In genomic region chr4:26055855-26056254, GRCh38 we compare ENCODE assay signal across 21 cellular contexts.
A peak's percentile ranks its signal among the peaks of the same experiment; 100 is the strongest.
DNase-seq lines count a peak whose midpoint lies in the region; TF ChIP-seq lines count a peak whose summit lies in the region.
"Had no signal": no experiment of that assay in that cellular context is flagged by ENCODE, and none has a peak within 500 bp of the region (broad histone marks: within the 10 kb centered on the region; RNA-seq: fewer than 3 reads in every experiment).

No MANE protein-coding gene starts in this region.

- TF ChIP-seq CTCF in CD14-positive monocyte (IDR thresholded peaks at IDR 0.05) (peak; percentile 24), GM12873 (IDR thresholded peaks at IDR 0.05; ENCODE audit: insufficient read depth, low read depth, low read length, missing control alignments) (peak; percentile 48), NB4 (IDR thresholded peaks at IDR 0.05; ENCODE audit: low read depth, low read length) (peak; percentile 56)

- H3K4me3 Mint-ChIP-seq in CD14-positive monocyte = no peak overlapping the region
- H3K4me3 Mint-ChIP-seq in dendritic cell treated with granulocyte-macrophage colony-stimulating factor and Interleukin-4, amounts not matched to agents 40 ng/mL and 50 ng/mL, for 4 days = no peak overlapping the region
- H3K4me3 Mint-ChIP-seq in activated naive CD8-positive, alpha-beta T cell treated with anti-CD3 and anti-CD28 coated beads for 36 hours = no peak overlapping the region
- H3K4me3 Mint-ChIP-seq: activated T-helper 1 cell treated with anti-CD3 and anti-CD28 coated beads, Interleukin-12 subunit alpha, Interleukin-12 subunit beta, Interleukin-2, Interleukin-4 antibody, amounts not matched to agents 30 ng/mL and 10 ng/mL and 1 ng/mL, durations not matched to agents 14 hours and 24 hours and 36 hours had no signal

- peaks cover 33% of the 10 kb centered on the region for H3K4me1 Mint-ChIP-seq in CD14-positive monocyte
- peaks cover 66% of the 10 kb centered on the region for H3K4me1 Mint-ChIP-seq in dendritic cell treated with granulocyte-macrophage colony-stimulating factor and Interleukin-4, amounts not matched to agents 40 ng/mL and 50 ng/mL, for 4 days (ENCODE audit: low read depth)
- peaks cover 8% of the 10 kb centered on the region for H3K4me1 Mint-ChIP-seq in activated naive CD8-positive, alpha-beta T cell treated with anti-CD3 and anti-CD28 coated beads for 36 hours

- H3K9me3 Mint-ChIP-seq in CD14-positive monocyte = peaks cover 0 to 5% (median 3%) of the 10 kb centered on the region in 7 donors
- H3K9me3 Mint-ChIP-seq in dendritic cell treated with granulocyte-macrophage colony-stimulating factor and Interleukin-4, amounts not matched to agents 40 ng/mL and 50 ng/mL, for 4 days = no peaks in the 10 kb centered on the region
- H3K9me3 Mint-ChIP-seq in activated naive CD8-positive, alpha-beta T cell treated with anti-CD3 and anti-CD28 coated beads for 36 hours = peaks cover 5% of the 10 kb centered on the region

- no peaks in the 10 kb centered on the region for H3K36me3 Mint-ChIP-seq in CD14-positive monocyte
- no peaks in the 10 kb centered on the region for H3K36me3 Mint-ChIP-seq in dendritic cell treated with granulocyte-macrophage colony-stimulating factor and Interleukin-4, amounts not matched to agents 40 ng/mL and 50 ng/mL, for 4 days (ENCODE audit: low read depth)
- H3K36me3 Mint-ChIP-seq in activated naive CD8-positive, alpha-beta T cell treated with anti-CD3 and anti-CD28 coated beads for 36 hours = no peaks in the 10 kb centered on the region

- no peak for TF ChIP-seq POLR2A in NB4 (IDR thresholded peaks at IDR 0.05; ENCODE audit: extremely low read depth, insufficient read length)

- intact Hi-C loops in CD14-positive monocyte (cut with micrococcal nuclease) = no loop called here
- intact Hi-C loops in dendritic cell treated with granulocyte-macrophage colony-stimulating factor and Interleukin-4, amounts not matched to agents 40 ng/mL and 50 ng/mL, for 4 days (cut with micrococcal nuclease) = no loop called here

- H3K4me3 ChIP-seq in NB4 (ENCODE audit: low read depth, low read length) = no peak overlapping the region
- H3K4me3 ChIP-seq: BLaER1 treated with 17β-estradiol and CSF1 and Interleukin-3, amounts not matched to agents 10 nM and 100 nM; colonic mucosa; lung; tibial nerve had no signal

- H3K27ac Mint-ChIP-seq in CD14-positive monocyte = no peak overlapping the region
- peak overlapping the region; percentile 63 for H3K27ac Mint-ChIP-seq in dendritic cell treated with granulocyte-macrophage colony-stimulating factor and Interleukin-4, amounts not matched to agents 40 ng/mL and 50 ng/mL, for 4 days
- no peak overlapping the region for H3K27ac Mint-ChIP-seq in activated naive CD8-positive, alpha-beta T cell treated with anti-CD3 and anti-CD28 coated beads for 36 hours
- H3K27ac Mint-ChIP-seq: activated T-helper 1 cell treated with anti-CD3 and anti-CD28 coated beads, Interleukin-12 subunit alpha, Interleukin-12 subunit beta, Interleukin-2, Interleukin-4 antibody, amounts not matched to agents 30 ng/mL and 10 ng/mL and 1 ng/mL, durations not matched to agents 14 hours and 24 hours and 36 hours had no signal

- peaks cover 16 to 30% (median 30%) of the 10 kb centered on the region in 3 donors for H3K27me3 Mint-ChIP-seq in CD14-positive monocyte (ENCODE audit: low read depth in 3 of 3)
- peaks cover 3% of the 10 kb centered on the region for H3K27me3 Mint-ChIP-seq in dendritic cell treated with granulocyte-macrophage colony-stimulating factor and Interleukin-4, amounts not matched to agents 40 ng/mL and 50 ng/mL, for 4 days
- peaks cover 24% of the 10 kb centered on the region for H3K27me3 Mint-ChIP-seq in activated naive CD8-positive, alpha-beta T cell treated with anti-CD3 and anti-CD28 coated beads for 36 hours

- no peak for DNase-seq in CD14-positive monocyte (ENCODE audit: low spot score)
- DNase-seq in NB4 (ENCODE audit: low read depth) = peak; percentile 32
- no peak for DNase-seq in activated naive CD8-positive, alpha-beta T cell treated with anti-CD3 and anti-CD28 coated beads for 36 hours
- no peak for DNase-seq in KG1 (lab: John Stamatoyannopoulos, UW)
- DNase-seq in OCI-M1 (lab: John Stamatoyannopoulos, UW) = no peak
- no peak for DNase-seq in NCI-H446 treated with DMSO at 0.1 percent for 48 hours (lab: John Stamatoyannopoulos, UW)
- DNase-seq: activated naive CD4-positive, alpha-beta T cell treated with anti-CD3 and anti-CD28 coated beads, Interleukin-2, amount 50 U/mL, for 16 hours; Caco-2; colonic mucosa; NCI-H1417; NCI-H510A; posterior cingulate gyrus; RPMI8226; stimulated activated CD8-positive, alpha-beta memory T cell treated with anti-CD3 and anti-CD28 coated beads, Interleukin-4, amount 100 ng/mL, for 48 hours; T-helper 2 cell had no signal
